In the genomic region with DNA sequence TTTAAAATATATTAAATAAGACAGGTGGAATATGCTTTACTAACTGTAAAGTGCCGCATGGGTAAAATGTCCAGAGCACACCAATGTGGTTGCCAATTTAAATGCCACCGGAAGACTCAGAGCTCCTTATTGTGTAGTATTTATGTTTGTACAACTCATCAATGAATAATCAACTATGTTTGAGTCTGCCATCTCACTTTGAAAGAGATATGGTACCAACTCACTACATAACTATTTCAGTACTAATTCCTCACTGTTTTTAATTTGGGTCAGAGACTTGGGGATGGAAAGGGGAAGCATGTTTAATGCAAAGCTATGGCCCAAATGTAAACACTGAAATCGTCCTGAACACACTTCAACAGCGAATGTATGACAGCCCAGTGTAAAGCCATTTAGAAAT, we compare ENCODE assay signal across 20 cellular contexts.
A peak's percentile ranks its signal among the peaks of the same experiment; 100 is the strongest.
DNase-seq lines count a peak whose midpoint lies in the region; ATAC-seq and TF ChIP-seq lines count a peak whose summit lies in the region.
"Had no signal": no experiment of that assay in that cellular context is flagged by ENCODE, and none has a peak within 500 bp of the region (broad histone marks: within the 10 kb centered on the region; RNA-seq: fewer than 3 reads in every experiment).

No MANE protein-coding gene starts in this region.

- no peak for TF ChIP-seq POLR2A in ovary (IDR thresholded peaks at IDR 0.05)

- H3K4me1 ChIP-seq in GM23248 (ENCODE audit: insufficient read depth) (peaks cover 23% of the 10 kb centered on the region), RWPE2 (ENCODE audit: insufficient read depth, poor library complexity, severe bottlenecking) (peaks cover 14% of the 10 kb centered on the region), smooth muscle cell (ENCODE audit: low read depth) (no peaks in the 10 kb centered on the region), ovary (ENCODE audit: insufficient read depth) (no peaks in the 10 kb centered on the region)
- H3K4me1 ChIP-seq: esophagus squamous epithelium, tibial artery had no signal

- H3K27me3 ChIP-seq in GM23248 (replicated peaks; ENCODE audit: insufficient read depth) (no peaks in the 10 kb centered on the region), RWPE2 (ENCODE audit: insufficient read depth, poor library complexity, severe bottlenecking) (no peaks in the 10 kb centered on the region), smooth muscle cell (ENCODE audit: low read depth) (no peaks in the 10 kb centered on the region), ovary (no peaks in the 10 kb centered on the region)
- H3K27me3 ChIP-seq: right lobe of liver, tibial artery had no signal

- no peaks in the 10 kb centered on the region for H3K9me3 ChIP-seq in GM23248 (ENCODE audit: low read depth)
- no peaks in the 10 kb centered on the region for H3K9me3 ChIP-seq in RWPE2 (ENCODE audit: severe bottlenecking)
- no peaks in the 10 kb centered on the region for H3K9me3 ChIP-seq in smooth muscle cell (replicated peaks; ENCODE audit: low read depth)
- no peaks in the 10 kb centered on the region for H3K9me3 ChIP-seq in ovary
- H3K9me3 ChIP-seq: esophagus squamous epithelium, right lobe of liver, tibial artery had no signal

- H3K9me2 ChIP-seq in GM23248 (ENCODE audit: insufficient read depth), result no peaks in the 10 kb centered on the region

- in situ Hi-C loops in GM23248 (cut with MboI), result no loop called here

- H3F3A ChIP-seq in GM23248 (ENCODE audit: insufficient read depth), result peaks cover 19% of the 10 kb centered on the region
- H3F3A ChIP-seq in smooth muscle cell (ENCODE audit: low read depth), result no peaks in the 10 kb centered on the region

- peak overlapping the region; percentile 14; the same call in 1 of the 2 replicates for H2AFZ ChIP-seq in GM23248
- H2AFZ ChIP-seq in smooth muscle cell (ENCODE audit: low read depth), result no peak overlapping the region

- peak overlapping the region; percentile 20; the same call in 1 of the 2 replicates for H3K4me3 ChIP-seq in GM23248
- H3K4me3 ChIP-seq in RWPE2 (ENCODE audit: severe bottlenecking), result no peak overlapping the region
- no peak overlapping the region for H3K4me3 ChIP-seq in smooth muscle cell
- no peak overlapping the region for H3K4me3 ChIP-seq in ovary
- H3K4me3 ChIP-seq: esophagus squamous epithelium, right lobe of liver, tibial artery had no signal

- H3K79me2 ChIP-seq in GM23248 (ENCODE audit: insufficient read depth) (no peaks in the 10 kb centered on the region), smooth muscle cell (ENCODE audit: low read depth) (no peaks in the 10 kb centered on the region)

- no peak overlapping the region for H3K9ac ChIP-seq in GM23248
- H3K9ac ChIP-seq in smooth muscle cell (ENCODE audit: low read depth), result no peak overlapping the region

- peak; percentile 66 for DNase-seq in GM23248
- DNase-seq in RWPE2 (ENCODE audit: low spot score), result no peak
- peak; percentile 36 for DNase-seq in fibroblast of gingiva (ENCODE audit: low read depth)
- no peak for DNase-seq in smooth muscle cell (lab: John Stamatoyannopoulos, UW; ENCODE audit: unreplicated experiment)
- no peak for DNase-seq in GM10266 (ENCODE audit: extremely low spot score)
- no peak for DNase-seq in CD1c-positive myeloid dendritic cell (ENCODE audit: extremely low spot score)
- no peak for DNase-seq in ovary
- DNase-seq: activated CD4-positive, alpha-beta T cell treated with anti-CD3 and anti-CD28 coated beads, Interleukin-2, amount 50 U/mL, for 4 hours; esophagus squamous epithelium; islet precursor cell; KG1; NCI-H1092 treated with DMSO at 0.1 percent for 48 hours; NCI-H524; right lobe of liver; Right ventricle myocardium superior; stimulated activated naive CD8-positive, alpha-beta T cell treated with anti-CD3 and anti-CD28 coated beads, Interleukin-15, Interleukin-2, amounts not matched to agents 100 U/mL and 50 U/mL, for 24 hours; T-helper 1 cell; tibial artery had no signal

- no peak for TF ChIP-seq CTCF in RWPE2 (IDR thresholded peaks at IDR 0.05; ENCODE audit: poor library complexity, severe bottlenecking)
- TF ChIP-seq CTCF in smooth muscle cell (IDR thresholded peaks at IDR 0.05; ENCODE audit: borderline replicate concordance, insufficient read depth, poor library complexity, severe bottlenecking), result no peak
- TF ChIP-seq CTCF in GM10266 (IDR thresholded peaks at IDR 0.05; ENCODE audit: control insufficient read depth, insufficient read depth, low read depth, missing control alignments), result no peak
- TF ChIP-seq CTCF in ovary (IDR thresholded peaks at IDR 0.05), result no peak

- no peak for TF ChIP-seq EP300 in ovary (IDR thresholded peaks at IDR 0.05)

- peak overlapping the region; percentile 66 for H3K4me2 ChIP-seq in GM23248 (ENCODE audit: unreplicated experiment)
- peak overlapping the region; percentile 27 for H3K4me2 ChIP-seq in smooth muscle cell

- H3K36me3 ChIP-seq in GM23248 (ENCODE audit: low read depth) (no peaks in the 10 kb centered on the region), RWPE2 (ENCODE audit: low read depth) (no peaks in the 10 kb centered on the region), smooth muscle cell (ENCODE audit: low read depth) (no peaks in the 10 kb centered on the region), ovary (no peaks in the 10 kb centered on the region)
- H3K36me3 ChIP-seq: esophagus squamous epithelium, tibial artery had no signal

- no peaks in the 10 kb centered on the region for H4K20me1 ChIP-seq in GM23248 (ENCODE audit: insufficient read depth)
- H4K20me1 ChIP-seq in smooth muscle cell (ENCODE audit: low read depth), result no peaks in the 10 kb centered on the region

- WGBS in GM23248 (ENCODE audit: low coverage in 1 of 2, low lambda C conversion rate in 2 of 2, missing lambda C conversion rate in 2 of 2), 2 experiments, result 12 to 19% methylated on average over 4 of the region's 4 CpGs
- 43% methylated on average over 4 of the region's 4 CpGs for whole genome bisulfite sequencing in smooth muscle cell (ENCODE audit: low lambda C conversion rate)
- 76 to 87% (median 81%) methylated on average over 4 of the region's 4 CpGs for WGBS in ovary, 3 donors

- ATAC-seq in RWPE2 (ENCODE audit: low read depth), result peak; percentile 81
- ATAC-seq: stimulated activated naive CD8-positive, alpha-beta T cell treated with anti-CD3 and anti-CD28 coated beads, Interleukin-15, Interleukin-2, amounts not matched to agents 100 U/mL and 50 U/mL, for 24 hours had no signal

- intact Hi-C loops in ovary (cut with DNase I), result no loop called here

- peak overlapping the region; percentile 49 for H3K27ac ChIP-seq in GM23248
- no peak overlapping the region for H3K27ac ChIP-seq in RWPE2 (ENCODE audit: poor library complexity, severe bottlenecking)
- H3K27ac ChIP-seq in smooth muscle cell (ENCODE audit: low read depth), result peak overlapping the region; percentile 56
- H3K27ac ChIP-seq in ovary, result no peak overlapping the region
- H3K27ac ChIP-seq: C4-2B, esophagus squamous epithelium, right lobe of liver, tibial artery, VCaP had no signal

Comparison
In these comparisons a context has a peak if more than half of its experiments do, and no peak if none do; other contexts are left out.
1. DNase-seq: peak in GM23248 (single experiment) and fibroblast of gingiva (single experiment); none in RWPE2 (single experiment), smooth muscle cell (single experiment), GM10266 (single experiment), CD1c-positive myeloid dendritic cell (single experiment) and ovary (0 of 5).
2. H3K27ac ChIP-seq: peak in GM23248 (single experiment) and smooth muscle cell (single experiment); none in RWPE2 (single experiment) and ovary (0 of 2).